Comparison of ENCODE assay signal across 1 cellular context in the genomic region with DNA sequence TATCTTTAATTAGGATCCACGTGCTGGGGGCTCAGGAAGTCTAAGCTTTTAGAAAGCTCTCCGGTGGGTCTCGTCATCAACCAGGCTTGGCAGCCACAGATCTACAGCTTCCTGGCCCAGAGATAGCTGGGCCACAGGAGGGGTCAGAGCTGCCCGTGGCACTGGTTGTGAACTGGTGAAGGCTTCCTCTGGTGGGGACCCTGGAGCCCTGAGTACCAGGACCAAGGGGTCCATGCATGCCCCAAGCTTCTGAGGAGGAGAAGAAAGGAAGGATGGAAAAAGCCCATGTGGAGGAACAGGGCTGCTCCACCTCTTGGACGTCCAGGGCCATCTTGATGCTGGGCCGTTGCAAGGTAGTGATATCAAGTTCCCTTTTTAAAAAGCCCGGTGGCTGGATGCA.
TF ChIP-seq lines count a peak whose summit lies in the region.

No MANE protein-coding gene starts in this region.

TF ChIP-seq in SK-N-SH, 30 proteins besides CTCF, POLR2A, EP300 and RAD21 (continued from another document):
- no peak for TF ChIP-seq FOXJ3 (CRISPR knock-in tag; IDR thresholded peaks at IDR 0.05)
- TF ChIP-seq, protein P1, sequence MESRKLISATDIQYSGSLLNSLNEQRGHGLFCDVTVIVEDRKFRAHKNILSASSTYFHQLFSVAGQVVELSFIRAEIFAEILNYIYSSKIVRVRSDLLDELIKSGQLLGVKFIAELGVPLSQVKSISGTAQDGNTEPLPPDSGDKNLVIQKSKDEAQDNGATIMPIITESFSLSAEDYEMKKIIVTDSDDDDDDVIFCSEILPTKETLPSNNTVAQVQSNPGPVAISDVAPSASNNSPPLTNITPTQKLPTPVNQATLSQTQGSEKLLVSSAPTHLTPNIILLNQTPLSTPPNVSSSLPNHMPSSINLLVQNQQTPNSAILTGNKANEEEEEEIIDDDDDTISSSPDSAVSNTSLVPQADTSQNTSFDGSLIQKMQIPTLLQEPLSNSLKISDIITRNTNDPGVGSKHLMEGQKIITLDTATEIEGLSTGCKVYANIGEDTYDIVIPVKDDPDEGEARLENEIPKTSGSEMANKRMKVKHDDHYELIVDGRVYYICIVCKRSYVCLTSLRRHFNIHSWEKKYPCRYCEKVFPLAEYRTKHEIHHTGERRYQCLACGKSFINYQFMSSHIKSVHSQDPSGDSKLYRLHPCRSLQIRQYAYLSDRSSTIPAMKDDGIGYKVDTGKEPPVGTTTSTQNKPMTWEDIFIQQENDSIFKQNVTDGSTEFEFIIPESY (IDR thresholded peaks at IDR 0.05; ENCODE audit: borderline replicate concordance, low read depth), result no peak
- TF ChIP-seq TCF12 (IDR thresholded peaks at IDR 0.05), result no peak
- no peak for TF ChIP-seq NRF1 (IDR thresholded peaks at IDR 0.05; ENCODE audit: low read depth, low read length)
